8 cellular contexts compared by ENCODE assay signal in genomic region chr1:41739061-41739955, GRCh38.
DNase-seq lines count a peak whose midpoint lies in the region; ATAC-seq and TF ChIP-seq lines count a peak whose summit lies in the region.

No MANE protein-coding gene starts in this region.

- H3K4me1 ChIP-seq in mammary epithelial cell (ENCODE audit: insufficient read depth, low read length), result peaks cover 10% of the 10 kb centered on the region

- H3K9ac ChIP-seq in mammary epithelial cell (ENCODE audit: insufficient read depth, low read length), result no peak overlapping the region

- H3K36me3 ChIP-seq in mammary epithelial cell (ENCODE audit: insufficient read depth, low read length), result no peaks in the 10 kb centered on the region

- no peaks in the 10 kb centered on the region for H4K20me1 ChIP-seq in mammary epithelial cell (ENCODE audit: insufficient read depth, low read length)

- H3K79me2 ChIP-seq in mammary epithelial cell (ENCODE audit: insufficient read depth, low read length), result no peaks in the 10 kb centered on the region

- in situ Hi-C loops in mammary epithelial cell (cut with MboI; ENCODE audit: low sequenced_read_pairs in 2 of 2), result no loop called here

- intact Hi-C loops in mammary epithelial cell (cut with micrococcal nuclease), result no loop called here

- dilution Hi-C loops in mammary epithelial cell (cut with HindIII; ENCODE audit: low sequenced_read_pairs), result no loop called here

- no peak for TF ChIP-seq CTCF in mammary epithelial cell (conservative IDR thresholded peaks at IDR 0.05 in 1 of 2, IDR thresholded peaks at IDR 0.05 in 1 of 2; ENCODE audit: extremely low read depth in 1 of 2, insufficient read depth in 1 of 2, low read depth in 1 of 2, low read length in 2 of 2)

- CTCF ChIA-PET in mammary epithelial cell (lab: Charles Lee; ENCODE audit: low non-redundant PET), result no interaction called here

- ATAC-seq in GM18870 (IDR thresholded peaks at IDR 0.05; ENCODE audit: unreplicated experiment), result peak; percentile 52
- peak; percentile 53 for ATAC-seq in HG03460 (IDR thresholded peaks at IDR 0.05; ENCODE audit: unreplicated experiment)

- DNase-seq in activated CD4-positive, CD25-positive, alpha-beta regulatory T cell (lab: John Stamatoyannopoulos, UW), result peak; percentile 17 to 63 (median 40)
- DNase-seq in mammary epithelial cell, result peak; percentile 64
- DNase-seq in medulla oblongata (ENCODE audit: extremely low spot score), result peak; percentile 79
- peak; percentile 71 for DNase-seq in stimulated activated CD8-positive, alpha-beta memory T cell treated with anti-CD3 and anti-CD28 coated beads, Interleukin-4, amount 100 ng/mL, for 24 hours (ENCODE audit: low read depth)
- DNase-seq in cerebellum (ENCODE audit: low spot score), result no peak
- no peak for DNase-seq in middle frontal gyrus (ENCODE audit: extremely low spot score, low spot score)

- peak overlapping the region; percentile 65 for H2AFZ ChIP-seq in mammary epithelial cell (ENCODE audit: low read depth, low read length)

- no peak overlapping the region for H3K4me2 ChIP-seq in mammary epithelial cell (ENCODE audit: insufficient read depth, low read depth, low read length)

- no peaks in the 10 kb centered on the region for H3K9me3 ChIP-seq in mammary epithelial cell (replicated peaks; ENCODE audit: insufficient read depth, low read length)

- no peak overlapping the region for H3K4me3 ChIP-seq in mammary epithelial cell (replicated peaks in 1 of 3; ENCODE audit: insufficient read depth in 1 of 3, low read depth in 2 of 3, low read length in 3 of 3)

- WGBS in mammary epithelial cell (ENCODE audit: low coverage, missing lambda C conversion rate), result 28% methylated on average over 19 of the region's 21 CpGs

- no peak overlapping the region for H3K27ac ChIP-seq in mammary epithelial cell (ENCODE audit: insufficient read depth, low read depth, low read length)

- H3K27me3 ChIP-seq in mammary epithelial cell (ENCODE audit: insufficient read depth, low read length), result no peaks in the 10 kb centered on the region

- no TSS peak for BruUV-seq in mammary epithelial cell (replicated peaks; lab: Mats Ljungman, UMichigan)

Comparison
In these comparisons a context has a peak if more than half of its experiments do, and no peak if none do; other contexts are left out.
1. DNase-seq: peak in activated CD4-positive, CD25-positive, alpha-beta regulatory T cell (4 of 4), mammary epithelial cell (single experiment), medulla oblongata (single experiment) and stimulated activated CD8-positive, alpha-beta memory T cell treated with anti-CD3 and anti-CD28 coated beads, Interleukin-4, amount 100 ng/mL, for 24 hours (single experiment); none in cerebellum (single experiment) and middle frontal gyrus (single experiment).